ENCODE assay signal across 18 cellular contexts in the genomic region with DNA sequence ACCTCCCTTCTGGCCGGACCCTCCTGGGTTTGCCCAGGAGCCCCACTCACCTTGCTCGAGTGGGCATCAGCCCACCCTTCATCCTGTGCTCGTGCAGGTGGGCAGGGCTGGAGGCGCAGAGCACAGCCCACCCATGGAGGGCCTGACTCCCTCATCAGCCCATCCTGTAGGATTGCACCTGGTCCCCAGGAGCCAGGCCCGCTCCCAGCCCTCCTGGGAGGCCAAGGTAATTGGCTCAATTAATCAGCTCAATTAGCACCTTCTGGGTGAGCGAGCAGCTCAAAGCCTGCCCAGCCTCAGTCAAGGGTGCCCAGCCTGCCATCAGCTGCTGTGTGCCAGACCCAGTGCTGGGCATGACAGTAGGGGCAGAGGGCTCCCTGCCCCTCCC.
"Had no signal": no experiment of that assay in that cellular context is flagged by ENCODE, and none has a peak within 500 bp of the region (broad histone marks: within the 10 kb centered on the region; RNA-seq: fewer than 3 reads in every experiment).

No MANE protein-coding gene starts in this region.

- H3K4me3 ChIP-seq: right atrium auricular region, tibial nerve, uterus had no signal

- H3K9me3 Mint-ChIP-seq: effector memory CD8-positive, alpha-beta T cell had no signal

- H3K4me3 Mint-ChIP-seq: effector memory CD8-positive, alpha-beta T cell; naive B cell had no signal

- H3K27ac ChIP-seq: neutrophil, right atrium auricular region, tibial nerve, uterus had no signal

- H3K4me1 ChIP-seq: uterus had no signal

- H3K27ac Mint-ChIP-seq: effector memory CD8-positive, alpha-beta T cell; naive B cell had no signal

- H3K36me3 Mint-ChIP-seq: naive B cell had no signal

- H3K27me3 ChIP-seq: right atrium auricular region, uterus had no signal

- DNase-seq: activated CD4-positive, alpha-beta T cell treated with anti-CD3 and anti-CD28 coated beads, Interleukin-2, amount 50 U/mL, for 4 hours; activated naive CD4-positive, alpha-beta T cell treated with Interleukin-2 at 50 U/mL for 16 hours; activated T-cell treated with anti-CD3 and anti-CD28 coated beads for 4 hours; dermis blood vessel endothelial cell; effector memory CD8-positive, alpha-beta T cell; foreskin melanocyte; mammary epithelial cell; naive B cell; stimulated activated CD4-positive, alpha-beta T cell treated with anti-CD3 and anti-CD28 coated beads, Interleukin-15, amount 100 ng/mL, for 24 hours; stimulated activated CD4-positive, alpha-beta T cell treated with anti-CD3 and anti-CD28 coated beads, Interleukin-4, amount 100 ng/mL, for 1 hour; stimulated activated naive CD4-positive, alpha-beta T cell; substantia nigra; T1000; uterus had no signal

- H3K36me3 ChIP-seq: neutrophil, right atrium auricular region, tibial nerve, uterus had no signal

- ATAC-seq: activated CD4-positive, CD25-positive, alpha-beta regulatory T cell treated with anti-CD3 and anti-CD28 coated beads, Interleukin-2, amount 50 U/mL, for 24 hours; effector memory CD8-positive, alpha-beta T cell had no signal

- H3K9me3 ChIP-seq: neutrophil, right atrium auricular region, uterus had no signal

- H3K4me1 Mint-ChIP-seq: naive B cell had no signal
